7 cellular contexts compared by ENCODE assay signal in genomic region chr2:26768759-26769500, GRCh38. TPM values are rescaled to one million over a fixed set of nuclear protein-coding genes. Genes with fewer than 3 reads are reported as not detected.
DNase-seq lines count a peak whose midpoint lies in the region; ATAC-seq and TF ChIP-seq lines count a peak whose summit lies in the region.

No MANE protein-coding gene starts in this region.

- H4K20me1 ChIP-seq in hepatocyte (ENCODE audit: insufficient read depth, poor library complexity, severe bottlenecking): peaks cover 26% of the 10 kb centered on the region

- H3K79me2 ChIP-seq in hepatocyte: peaks cover 91% of the 10 kb centered on the region

- H3K9me3 Mint-ChIP-seq in activated CD8-positive, alpha-beta T cell treated with anti-CD3 and anti-CD28 coated beads for 36 hours: no peaks in the 10 kb centered on the region
- H3K9me3 Mint-ChIP-seq in stimulated activated memory B cell treated with anti-CD40 and anti-IgM and Interleukin-4, amounts not matched to agents 10 μg/mL and 1 μg/mL and 100 μg/mL, for 72 hours: no peaks in the 10 kb centered on the region

- 79% methylated on average over 14 of the region's 14 CpGs for WGBS in hepatocyte (ENCODE audit: low lambda C conversion rate, missing lambda C conversion rate)

- H3K4me2 ChIP-seq in hepatocyte: no peak overlapping the region

- peaks cover 39% of the 10 kb centered on the region for H3K4me1 ChIP-seq in hepatocyte (ENCODE audit: insufficient read depth)

- no peaks in the 10 kb centered on the region for H3K9me3 ChIP-seq in hepatocyte (ENCODE audit: low read depth)

- H3K27ac ChIP-seq in hepatocyte: no peak overlapping the region

- H3K4me3 ChIP-seq in hepatocyte: no peak overlapping the region

- TF ChIP-seq CTCF in activated CD8-positive, alpha-beta T cell treated with anti-CD3 and anti-CD28 coated beads for 36 hours (IDR thresholded peaks at IDR 0.05): no peak
- no peak for TF ChIP-seq CTCF in hepatocyte (IDR thresholded peaks at IDR 0.05; ENCODE audit: poor library complexity)

- H3K9me2 ChIP-seq in hepatocyte (replicated peaks; ENCODE audit: insufficient read depth): no peaks in the 10 kb centered on the region

- H2AFZ ChIP-seq in hepatocyte: no peak overlapping the region

- POLR2A ChIA-PET in activated CD8-positive, alpha-beta T cell treated with anti-CD3 and anti-CD28 coated beads for 36 hours (lab: Charles Lee): interaction anchor here (2.1 kb wide), 1 partner anchor 13 kb away, joined by 7 read pairs; no protein-coding TSS in a partner anchor

- CTCF ChIA-PET in activated CD8-positive, alpha-beta T cell treated with anti-CD3 and anti-CD28 coated beads for 36 hours (lab: Charles Lee): interaction anchor here (1.0 to 1.3 kb wide), 3 partner anchors 13 to 164 kb away, joined by 3 read pairs; no protein-coding TSS in a partner anchor

- H3K36me3 Mint-ChIP-seq in activated CD8-positive, alpha-beta T cell treated with anti-CD3 and anti-CD28 coated beads for 36 hours (ENCODE audit: low read depth): peaks cover 4% of the 10 kb centered on the region
- no peaks in the 10 kb centered on the region for H3K36me3 Mint-ChIP-seq in stimulated activated memory B cell treated with anti-CD40 and anti-IgM and Interleukin-4, amounts not matched to agents 10 μg/mL and 1 μg/mL and 100 μg/mL, for 72 hours

- peak overlapping the region; percentile 29 for H3K27ac Mint-ChIP-seq in activated CD8-positive, alpha-beta T cell treated with anti-CD3 and anti-CD28 coated beads for 36 hours
- H3K27ac Mint-ChIP-seq in stimulated activated memory B cell treated with anti-CD40 and anti-IgM and Interleukin-4, amounts not matched to agents 10 μg/mL and 1 μg/mL and 100 μg/mL, for 72 hours: peak overlapping the region; percentile 25

- H3K4me1 Mint-ChIP-seq in activated CD8-positive, alpha-beta T cell treated with anti-CD3 and anti-CD28 coated beads for 36 hours (ENCODE audit: low read depth): peaks cover 65% of the 10 kb centered on the region
- H3K4me1 Mint-ChIP-seq in stimulated activated memory B cell treated with anti-CD40 and anti-IgM and Interleukin-4, amounts not matched to agents 10 μg/mL and 1 μg/mL and 100 μg/mL, for 72 hours: peaks cover 45% of the 10 kb centered on the region

- peak; percentile 85 to 91 for DNase-seq in Kasumi-1 (lab: John Stamatoyannopoulos, UW)
- DNase-seq in activated CD8-positive, alpha-beta T cell treated with anti-CD3 and anti-CD28 coated beads for 36 hours: peak; percentile 64
- peak; percentile 45 for DNase-seq in hepatocyte (ENCODE audit: low spot score)
- no peak for DNase-seq in NCI-H128 (lab: John Stamatoyannopoulos, UW; ENCODE audit: unreplicated experiment)

- no peak overlapping the region for H3K4me3 Mint-ChIP-seq in activated CD8-positive, alpha-beta T cell treated with anti-CD3 and anti-CD28 coated beads for 36 hours
- no peak overlapping the region for H3K4me3 Mint-ChIP-seq in stimulated activated memory B cell treated with anti-CD40 and anti-IgM and Interleukin-4, amounts not matched to agents 10 μg/mL and 1 μg/mL and 100 μg/mL, for 72 hours

- no peaks in the 10 kb centered on the region for H3K27me3 Mint-ChIP-seq in activated CD8-positive, alpha-beta T cell treated with anti-CD3 and anti-CD28 coated beads for 36 hours
- H3K27me3 Mint-ChIP-seq in stimulated activated memory B cell treated with anti-CD40 and anti-IgM and Interleukin-4, amounts not matched to agents 10 μg/mL and 1 μg/mL and 100 μg/mL, for 72 hours: no peaks in the 10 kb centered on the region

- no peaks in the 10 kb centered on the region for H3K27me3 ChIP-seq in hepatocyte

- H3K36me3 ChIP-seq in hepatocyte (replicated peaks; ENCODE audit: insufficient read depth, low read depth): no peaks in the 10 kb centered on the region

- intact Hi-C loops in activated CD8-positive, alpha-beta T cell treated with anti-CD3 and anti-CD28 coated beads for 36 hours (cut with micrococcal nuclease): no loop called here

- peak; percentile 59 for ATAC-seq in activated CD8-positive, alpha-beta T cell treated with anti-CD3 and anti-CD28 coated beads for 36 hours
- no peak for ATAC-seq in stimulated activated memory B cell treated with anti-CD40 and anti-IgM and Interleukin-4, amounts not matched to agents 10 μg/mL and 1 μg/mL and 100 μg/mL, for 72 hours
- ATAC-seq in HG02588 (IDR thresholded peaks at IDR 0.05; ENCODE audit: unreplicated experiment) (no peak), GM21381 (IDR thresholded peaks at IDR 0.05; ENCODE audit: unreplicated experiment) (no peak)

RNA-seq across cellular contexts. Expression of gene SLC35F6, which starts 4.8 kb away (rescaled TPM):
- total RNA-seq in activated CD8-positive, alpha-beta T cell treated with anti-CD3 and anti-CD28 coated beads for 36 hours: 1 to 10 TPM; 4.2 to 4.6 TPM
- 30.2 and 40.7 TPM in 2 replicates for total RNA-seq in hepatocyte
- 16.6 and 18.3 TPM in 2 replicates for polyA plus RNA-seq in hepatocyte

RNA-seq across cellular contexts. Expression of gene CENPA, which starts 16.9 kb away (rescaled TPM):
- 10 to 100 TPM; 32.5 to 33.6 TPM for total RNA-seq in activated CD8-positive, alpha-beta T cell treated with anti-CD3 and anti-CD28 coated beads for 36 hours
- total RNA-seq in hepatocyte: 1.7 and 3.1 TPM in 2 replicates
- 5.5 and 5.6 TPM in 2 replicates for polyA plus RNA-seq in hepatocyte
